ENCODE assay signal across 18 cellular contexts in the genomic region with DNA sequence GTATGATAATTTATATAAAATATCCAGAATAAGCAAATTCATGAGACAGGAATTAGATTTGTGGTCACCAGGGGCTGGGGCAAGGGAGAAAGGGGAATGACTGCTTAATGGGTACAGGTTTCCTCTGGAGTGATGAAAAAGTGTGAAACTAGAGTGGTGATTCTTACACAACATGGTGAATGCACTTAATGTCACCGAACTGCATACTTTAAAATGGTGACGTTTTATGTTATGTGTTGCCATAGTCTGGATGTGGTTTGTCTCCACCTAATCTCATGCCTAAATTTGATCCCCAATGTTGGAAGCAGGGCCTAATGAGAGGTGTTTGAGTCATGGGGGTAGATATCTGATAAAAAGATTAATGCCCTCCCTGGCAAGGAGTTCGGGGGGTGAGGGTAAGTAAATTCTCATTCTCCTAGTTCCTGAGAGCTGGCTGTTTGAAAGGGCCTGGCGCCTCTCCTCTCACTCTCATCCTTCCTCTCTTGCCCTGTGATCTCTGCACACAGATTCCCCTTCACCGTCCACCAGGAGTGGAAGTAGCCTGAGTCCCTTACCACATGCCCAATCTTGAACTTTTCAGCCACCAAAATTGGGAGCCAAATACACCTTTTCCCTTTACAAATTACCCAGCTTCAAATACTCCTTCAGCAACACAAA. TPM values are rescaled to one million over a fixed set of nuclear protein-coding genes. Genes with fewer than 3 reads are reported as not detected.
DNase-seq lines count a peak whose midpoint lies in the region; ATAC-seq and TF ChIP-seq lines count a peak whose summit lies in the region.
"Had no signal": no experiment of that assay in that cellular context is flagged by ENCODE, and none has a peak within 500 bp of the region (broad histone marks: within the 10 kb centered on the region; RNA-seq: fewer than 3 reads in every experiment).

No MANE protein-coding gene starts in this region.

- CTCF ChIA-PET in CD4-positive, alpha-beta T cell (lab: Charles Lee), result interaction anchor here (1.1 to 1.4 kb wide), 2 partner anchors 18 to 21 kb away, joined by 3 read pairs; no protein-coding TSS in a partner anchor

- POLR2A ChIA-PET in CD4-positive, alpha-beta T cell (lab: Charles Lee), result interaction anchor here (0.9 to 1.4 kb wide), 3 partner anchors 8 to 54 kb away, joined by 5 to 11 read pairs (median 6); no protein-coding TSS in a partner anchor

- no peak for TF ChIP-seq CTCF in CD4-positive, alpha-beta T cell (IDR thresholded peaks at IDR 0.05)
- TF ChIP-seq CTCF in HFFc6 (IDR thresholded peaks at IDR 0.05) (no peak), natural killer cell (IDR thresholded peaks at IDR 0.05) (no peak), ascending aorta (IDR thresholded peaks at IDR 0.05) (no peak)

- peaks cover 0 to 14% of the 10 kb centered on the region in 2 donors for H3K4me1 ChIP-seq in ascending aorta
- H3K4me1 ChIP-seq: right lobe of liver had no signal

- no peaks in the 10 kb centered on the region for H3K9me3 ChIP-seq in CD4-positive, alpha-beta T cell (ENCODE audit: control insufficient read depth, low read length)
- no peaks in the 10 kb centered on the region for H3K9me3 ChIP-seq in ascending aorta
- H3K9me3 ChIP-seq: adrenal gland, left ventricle myocardium inferior, right lobe of liver had no signal

- H3K4me3 Mint-ChIP-seq in CD4-positive, alpha-beta T cell, result peak overlapping the region; percentile 40
- peak overlapping the region; percentile 29 for H3K4me3 Mint-ChIP-seq in HFFc6
- peak overlapping the region; percentile 27 for H3K4me3 Mint-ChIP-seq in activated naive CD8-positive, alpha-beta T cell
- no peak overlapping the region for H3K4me3 Mint-ChIP-seq in natural killer cell

- no peaks in the 10 kb centered on the region for H3K27me3 Mint-ChIP-seq in CD4-positive, alpha-beta T cell
- H3K27me3 Mint-ChIP-seq in HFFc6 (ENCODE audit: insufficient read depth) (0 out of 2 replicates have a peak, but pooled peaks cover 2% of the 10 kb centered on the region), natural killer cell (ENCODE audit: low read depth in 2 of 2) (no peaks in the 10 kb centered on the region)
- H3K27me3 Mint-ChIP-seq in activated naive CD8-positive, alpha-beta T cell, result no peaks in the 10 kb centered on the region

- H3K36me3 Mint-ChIP-seq in CD4-positive, alpha-beta T cell (ENCODE audit: low read depth), result peaks cover 72% of the 10 kb centered on the region
- H3K36me3 Mint-ChIP-seq in HFFc6 (ENCODE audit: low read depth) (peaks cover 29% of the 10 kb centered on the region), natural killer cell (no peaks in the 10 kb centered on the region)
- H3K36me3 Mint-ChIP-seq in activated naive CD8-positive, alpha-beta T cell, result peaks cover 16% of the 10 kb centered on the region

- intact Hi-C loops in CD4-positive, alpha-beta T cell (cut with DNase I, micrococcal nuclease), result no loop called here
- intact Hi-C loops in natural killer cell (cut with micrococcal nuclease), result no loop called here
- intact Hi-C loops in ascending aorta (cut with DNase I), result no loop called here

- H3K27ac Mint-ChIP-seq in CD4-positive, alpha-beta T cell, result peak overlapping the region; percentile 93
- H3K27ac Mint-ChIP-seq in HFFc6 (peak overlapping the region; percentile 93), natural killer cell (peak overlapping the region; percentile 94 to 96)
- peak overlapping the region; percentile 97 for H3K27ac Mint-ChIP-seq in activated naive CD8-positive, alpha-beta T cell

- no peaks in the 10 kb centered on the region for H3K27me3 ChIP-seq in CD4-positive, alpha-beta T cell (ENCODE audit: control insufficient read depth, insufficient read depth, low read length)
- H3K27me3 ChIP-seq in ascending aorta, result no peaks in the 10 kb centered on the region
- H3K27me3 ChIP-seq: adrenal gland, right lobe of liver had no signal

- no peak for ATAC-seq in CD4-positive, alpha-beta T cell (ENCODE audit: poor library complexity)
- ATAC-seq in natural killer cell, result no peak
- ATAC-seq in activated CD4-positive, CD25-positive, alpha-beta regulatory T cell treated with anti-CD3 and anti-CD28 coated beads, Interleukin-2, amount 50 U/mL, for 24 hours, result no peak
- ATAC-seq: PC-3 had no signal

- no peak for DNase-seq in CD4-positive, alpha-beta T cell
- DNase-seq in HFFc6 (peak; percentile 19), natural killer cell (no peak), SK-N-DZ (ENCODE audit: low spot score) (no peak), NCI-H510A treated with DMSO at 0.1 percent for 48 hours (lab: John Stamatoyannopoulos, UW) (no peak), ascending aorta (ENCODE audit: low spot score in 2 of 2) (no peak)
- DNase-seq: activated CD4-positive, alpha-beta T cell treated with anti-CD3 and anti-CD28 coated beads, Interleukin-2, amount 50 U/mL, for 48 hours; adrenal gland; KBM-7; left ventricle myocardium inferior; NCI-H1417 treated with DMSO at 0.1 percent for 48 hours; NCI-H446 treated with DMSO at 0.1 percent for 48 hours; PC-3; right lobe of liver; stimulated activated CD4-positive, alpha-beta T cell treated with anti-CD3 and anti-CD28 coated beads, Interleukin-4, amount 100 ng/mL, for 1 hour had no signal

- H3K9me3 Mint-ChIP-seq in CD4-positive, alpha-beta T cell, result no peaks in the 10 kb centered on the region
- H3K9me3 Mint-ChIP-seq in HFFc6, result no peaks in the 10 kb centered on the region
- H3K9me3 Mint-ChIP-seq in activated naive CD8-positive, alpha-beta T cell (ENCODE audit: low read depth), result no peaks in the 10 kb centered on the region
- H3K9me3 Mint-ChIP-seq in natural killer cell, result no peaks in the 10 kb centered on the region

- peaks cover 76% of the 10 kb centered on the region for H3K4me1 Mint-ChIP-seq in CD4-positive, alpha-beta T cell (ENCODE audit: low read depth)
- H3K4me1 Mint-ChIP-seq in HFFc6 (ENCODE audit: low read depth) (peaks cover 73% of the 10 kb centered on the region), natural killer cell (peaks cover 48 to 59% of the 10 kb centered on the region in 2 donors)
- H3K4me1 Mint-ChIP-seq in activated naive CD8-positive, alpha-beta T cell (ENCODE audit: low read depth), result peaks cover 80% of the 10 kb centered on the region

- H3K27ac ChIP-seq in CD4-positive, alpha-beta T cell (ENCODE audit: low read depth, low read length), result peak overlapping the region; percentile 89
- H3K27ac ChIP-seq in ascending aorta, result no peak overlapping the region
- H3K27ac ChIP-seq: adrenal gland, coronary artery, left ventricle myocardium inferior, right lobe of liver had no signal

- peaks cover 0 to 8% of the 10 kb centered on the region in 2 donors for H3K36me3 ChIP-seq in ascending aorta

- H3K4me3 ChIP-seq in ascending aorta, result no peak overlapping the region
- H3K4me3 ChIP-seq: adrenal gland, coronary artery, left ventricle myocardium inferior, right lobe of liver had no signal

RNA-seq across cellular contexts. Expression of a gene that starts 15.3 kb away (rescaled TPM):
- 100 to 1,000 TPM; 378 to 390 TPM for total RNA-seq in CD4-positive, alpha-beta T cell
- total RNA-seq in HFFc6 (2021; fragmentation: NEBNext Ultra II Directional; extraction: Animal tissue kit (Norgen Biotek cat#: 25700)), result 100 to 1,000 TPM; 161 to 200 (median 173) TPM
- total RNA-seq in natural killer cell (100 to 1,000 TPM; 233 to 321 (median 240) TPM), ascending aorta (180 TPM)
- polyA plus RNA-seq in SK-N-DZ (2014; cell fraction: cytosol; rRNA removed), result 90.2 and 119 TPM in 2 replicates
- polyA plus RNA-seq in SK-N-DZ (2014; cell fraction: nucleus; rRNA removed), result 139 and 189 TPM in 2 replicates
